In the genomic region with DNA sequence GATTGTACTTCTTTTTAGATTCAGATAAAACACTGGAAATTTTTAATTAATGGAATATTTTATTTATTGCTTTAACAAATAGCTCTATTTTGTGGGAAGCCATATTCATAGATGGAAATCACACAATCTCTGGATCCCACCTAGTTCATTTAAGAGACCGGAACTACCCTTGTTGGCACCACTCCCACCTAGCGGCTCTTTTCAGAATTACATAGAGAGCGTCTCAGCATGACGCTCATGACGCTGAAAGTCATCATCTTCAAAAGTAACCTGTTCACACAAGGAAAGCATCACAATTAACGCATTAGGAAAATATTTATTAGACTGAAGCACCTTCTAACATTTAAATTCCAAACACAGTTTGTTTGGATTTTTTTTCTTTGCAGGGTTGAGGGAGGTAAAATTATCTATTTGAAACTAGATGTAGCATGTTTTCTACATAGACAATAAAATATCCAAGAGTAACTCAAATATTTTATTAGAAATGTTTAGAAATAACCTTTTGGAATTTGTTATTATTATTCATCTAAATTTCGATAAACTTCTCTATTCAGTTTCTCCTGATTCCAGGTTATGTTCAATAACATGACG, we compare ENCODE assay signal across 9 cellular contexts.
DNase-seq lines count a peak whose midpoint lies in the region; ATAC-seq and TF ChIP-seq lines count a peak whose summit lies in the region.
"Had no signal": no experiment of that assay in that cellular context is flagged by ENCODE, and none has a peak within 500 bp of the region (broad histone marks: within the 10 kb centered on the region; RNA-seq: fewer than 3 reads in every experiment).

No MANE protein-coding gene starts in this region.

- H3K36me3 ChIP-seq in KMS-11 (ENCODE audit: insufficient read depth), result no peaks in the 10 kb centered on the region
- no peaks in the 10 kb centered on the region for H3K36me3 ChIP-seq in WERI-Rb-1
- no peaks in the 10 kb centered on the region for H3K36me3 ChIP-seq in kidney epithelial cell (ENCODE audit: control insufficient read depth, insufficient read depth, low read length)

- H2AFZ ChIP-seq in KMS-11 (ENCODE audit: low read depth), result no peak overlapping the region

- no peak overlapping the region for H3K9ac ChIP-seq in KMS-11

- H3K4me2 ChIP-seq in KMS-11, result no peak overlapping the region

- TF ChIP-seq CTCF in KMS-11 (conservative IDR thresholded peaks at IDR 0.05; ENCODE audit: low read depth, low read length), result peak; percentile 37
- TF ChIP-seq CTCF in WERI-Rb-1 (IDR thresholded peaks at IDR 0.05; ENCODE audit: low read depth, low read length), result peak; percentile 62
- peak; percentile 40 for TF ChIP-seq CTCF in kidney epithelial cell (IDR thresholded peaks at IDR 0.05; ENCODE audit: insufficient read depth, low read length, poor library complexity, severe bottlenecking)

- no peaks in the 10 kb centered on the region for H3K4me1 Mint-ChIP-seq in activated T-cell treated with anti-CD3 and anti-CD28 coated beads, Interleukin-2, amount 50 U/mL, for 72 hours (ENCODE audit: low read depth)
- no peaks in the 10 kb centered on the region for H3K4me1 Mint-ChIP-seq in activated T-helper 17 cell treated with anti-CD3 and anti-CD28 coated beads, Interleukin-2, amount 50 U/mL, for 72 hours

- peaks cover 1% of the 10 kb centered on the region for H3K27me3 Mint-ChIP-seq in activated T-cell treated with anti-CD3 and anti-CD28 coated beads, Interleukin-2, amount 50 U/mL, for 72 hours (ENCODE audit: low read depth)
- H3K27me3 Mint-ChIP-seq in activated T-helper 17 cell treated with anti-CD3 and anti-CD28 coated beads, Interleukin-2, amount 50 U/mL, for 72 hours, result peaks cover 2% of the 10 kb centered on the region
- H3K27me3 Mint-ChIP-seq: dendritic cell treated with granulocyte-macrophage colony-stimulating factor and Interleukin-4, amounts not matched to agents 40 ng/mL and 50 ng/mL, for 4 days had no signal

- no peak for ATAC-seq in activated T-cell treated with anti-CD3 and anti-CD28 coated beads, Interleukin-2, amount 50 U/mL, for 72 hours (replicated peaks in 1 of 2)
- peak; percentile 77 for ATAC-seq in GM21825 (IDR thresholded peaks at IDR 0.05; ENCODE audit: unreplicated experiment)
- no peak for ATAC-seq in activated T-helper 17 cell treated with anti-CD3 and anti-CD28 coated beads, Interleukin-2, amount 50 U/mL, for 72 hours (replicated peaks)

- H3K4me1 ChIP-seq in KMS-11 (ENCODE audit: low read depth, poor library complexity, severe bottlenecking), result no peaks in the 10 kb centered on the region

- no peaks in the 10 kb centered on the region for H3K36me3 Mint-ChIP-seq in activated T-cell treated with anti-CD3 and anti-CD28 coated beads, Interleukin-2, amount 50 U/mL, for 72 hours (ENCODE audit: insufficient read depth in 2 of 2)
- H3K36me3 Mint-ChIP-seq in activated T-helper 17 cell treated with anti-CD3 and anti-CD28 coated beads, Interleukin-2, amount 50 U/mL, for 72 hours (ENCODE audit: low read depth), result no peaks in the 10 kb centered on the region

- peak; percentile 27 to 36 for DNase-seq in activated T-cell treated with anti-CD3 and anti-CD28 coated beads, Interleukin-2, amount 50 U/mL, for 72 hours
- DNase-seq in activated T-cell treated with anti-CD3 and anti-CD28 coated beads, Interleukin-2, amount 50 U/mL, for 1 hour, result no peak
- DNase-seq in WERI-Rb-1 (peak; percentile 41), kidney epithelial cell (ENCODE audit: low read depth) (no peak), nucleus accumbens (lab: John Stamatoyannopoulos, UW) (no peak)

- no peaks in the 10 kb centered on the region for H3K9me3 ChIP-seq in WERI-Rb-1 (ENCODE audit: severe bottlenecking)

- no peak overlapping the region for H3K4me3 Mint-ChIP-seq in activated T-cell treated with anti-CD3 and anti-CD28 coated beads, Interleukin-2, amount 50 U/mL, for 72 hours
- H3K4me3 Mint-ChIP-seq in activated T-helper 17 cell treated with anti-CD3 and anti-CD28 coated beads, Interleukin-2, amount 50 U/mL, for 72 hours, result no peak overlapping the region
- H3K4me3 Mint-ChIP-seq: dendritic cell treated with granulocyte-macrophage colony-stimulating factor and Interleukin-4, amounts not matched to agents 40 ng/mL and 50 ng/mL, for 4 days had no signal

- H3K27ac ChIP-seq in KMS-11 (no peak overlapping the region), WERI-Rb-1 (no peak overlapping the region)

- no peaks in the 10 kb centered on the region for H4K20me1 ChIP-seq in KMS-11 (ENCODE audit: insufficient read depth)

- no peaks in the 10 kb centered on the region for H3K79me2 ChIP-seq in KMS-11 (ENCODE audit: insufficient read depth, low read depth)

- H3K9me3 Mint-ChIP-seq in activated T-cell treated with anti-CD3 and anti-CD28 coated beads, Interleukin-2, amount 50 U/mL, for 72 hours, result no peaks in the 10 kb centered on the region
- no peaks in the 10 kb centered on the region for H3K9me3 Mint-ChIP-seq in activated T-helper 17 cell treated with anti-CD3 and anti-CD28 coated beads, Interleukin-2, amount 50 U/mL, for 72 hours
- H3K9me3 Mint-ChIP-seq: dendritic cell treated with granulocyte-macrophage colony-stimulating factor and Interleukin-4, amounts not matched to agents 40 ng/mL and 50 ng/mL, for 4 days had no signal

- H3K27me3 ChIP-seq in KMS-11 (ENCODE audit: insufficient read depth, low read depth), result no peaks in the 10 kb centered on the region
- H3K27me3 ChIP-seq in WERI-Rb-1 (ENCODE audit: insufficient read depth, low read depth, severe bottlenecking), result peaks cover 46% of the 10 kb centered on the region
- no peaks in the 10 kb centered on the region for H3K27me3 ChIP-seq in kidney epithelial cell (ENCODE audit: control insufficient read depth, insufficient read depth, low read length)

- H3K27ac Mint-ChIP-seq in activated T-cell treated with anti-CD3 and anti-CD28 coated beads, Interleukin-2, amount 50 U/mL, for 72 hours, result no peak overlapping the region
- H3K27ac Mint-ChIP-seq in activated T-helper 17 cell treated with anti-CD3 and anti-CD28 coated beads, Interleukin-2, amount 50 U/mL, for 72 hours, result no peak overlapping the region
- H3K27ac Mint-ChIP-seq: dendritic cell treated with granulocyte-macrophage colony-stimulating factor and Interleukin-4, amounts not matched to agents 40 ng/mL and 50 ng/mL, for 4 days had no signal

- no peak overlapping the region for H3K4me3 ChIP-seq in KMS-11 (IDR thresholded peaks at IDR 0.05; ENCODE audit: insufficient read depth, low read depth, low read length)
- no peak overlapping the region for H3K4me3 ChIP-seq in WERI-Rb-1 (ENCODE audit: low read depth, low read length)
- no peak overlapping the region for H3K4me3 ChIP-seq in kidney epithelial cell (ENCODE audit: low read depth, low read length)

Comparison
In these comparisons a context has a peak if more than half of its experiments do, and no peak if none do; other contexts are left out.
1. DNase-seq: peak in activated T-cell treated with anti-CD3 and anti-CD28 coated beads, Interleukin-2, amount 50 U/mL, for 72 hours (2 of 2) and WERI-Rb-1 (single experiment); none in activated T-cell treated with anti-CD3 and anti-CD28 coated beads, Interleukin-2, amount 50 U/mL, for 1 hour (single experiment), kidney epithelial cell (single experiment) and nucleus accumbens (0 of 56).
2. Peak in every context shown above with its lines, with median percentiles within 50 percentile points of each other: CTCF ChIP-seq.